10 cellular contexts compared by ENCODE assay signal in genomic region chr12:121279507-121279915, GRCh38. TPM values are rescaled to one million over a fixed set of nuclear protein-coding genes. Genes with fewer than 3 reads are reported as not detected.
A peak's percentile ranks its signal among the peaks of the same experiment; 100 is the strongest.
DNase-seq lines count a peak whose midpoint lies in the region; ATAC-seq, FAIRE-seq and TF ChIP-seq lines count a peak whose summit lies in the region.
"Had no signal": no experiment of that assay in that cellular context is flagged by ENCODE, and none has a peak within 500 bp of the region (broad histone marks: within the 10 kb centered on the region; RNA-seq: fewer than 3 reads in every experiment).

No MANE protein-coding gene starts in this region.

- H4K20me1 ChIP-seq in HepG2 (ENCODE audit: insufficient read depth, low read length): no peaks in the 10 kb centered on the region

- H3K36me3 ChIP-seq in HUES48 (ENCODE audit: control insufficient read depth, insufficient read depth, low read length) (peaks cover 10% of the 10 kb centered on the region; the same call in 1 of the 2 replicates), HepG2 (replicated peaks in 1 of 2; ENCODE audit: control insufficient read depth in 1 of 2, insufficient read depth in 2 of 2, low read length in 2 of 2) (peaks cover 2 to 6% of the 10 kb centered on the region in 2 experiments; a peak in 2 of 5 replicates)

- TF ChIP-seq RAD21 in HepG2 (CRISPR knock-in tag; IDR thresholded peaks at IDR 0.05): no peak

- H3K4me3 ChIP-seq in HUES48 (ENCODE audit: low read depth, low read length) (no peak overlapping the region), HepG2 (replicated peaks in 1 of 3; ENCODE audit: insufficient read depth in 1 of 3, low read depth in 2 of 3, low read length in 3 of 3) (no peak overlapping the region)

- H3K4me3 Mint-ChIP-seq in dendritic cell treated with granulocyte-macrophage colony-stimulating factor and Interleukin-4, amounts not matched to agents 40 ng/mL and 50 ng/mL, for 4 days: no peak overlapping the region
- no peak overlapping the region for H3K4me3 Mint-ChIP-seq in activated naive CD4-positive, alpha-beta T cell treated with anti-CD3 and anti-CD28 coated beads, Interleukin-2, amount 10 ng/mL, durations not matched to agents 7 days and 5 days
- H3K4me3 Mint-ChIP-seq: T-helper 1 cell treated with Interleukin-12 subunit alpha and Interleukin-12 subunit beta and Interleukin-4 antibody, amounts not matched to agents 30 μg/mL and 1 μg/mL, for 36 hours had no signal

- TF ChIP-seq CTCF in HepG2 (CRISPR knock-in tag; IDR thresholded peaks at IDR 0.05): no peak

- H3K9ac ChIP-seq in HUES48 (ENCODE audit: low read depth, low read length): no peak overlapping the region
- no peak overlapping the region for H3K9ac ChIP-seq in HepG2 (ENCODE audit: insufficient read depth, low read depth, low read length)

- H3K4me1 ChIP-seq in HUES48 (ENCODE audit: control insufficient read depth, insufficient read depth, low read length) (peaks cover 11% of the 10 kb centered on the region), HepG2 (ENCODE audit: insufficient read depth, low read length) (no peaks in the 10 kb centered on the region)

- DNase-seq in HepG2 (ENCODE audit: low spot score) (no peak), substantia nigra (lab: John Stamatoyannopoulos, UW) (peak in 34 of 49 donors; percentile 4 to 86 (median 40)), NCI-H82 (lab: John Stamatoyannopoulos, UW) (no peak)
- no peak for DNase-seq in activated naive CD4-positive, alpha-beta T cell treated with anti-CD3 and anti-CD28 coated beads, Interleukin-2, amount 10 ng/mL, durations not matched to agents 7 days and 5 days
- DNase-seq in stimulated activated CD4-positive, alpha-beta T cell treated with anti-CD3 and anti-CD28 coated beads, Interleukin-2, amount 100 ng/mL, for 24 hours: no peak

- TF ChIP-seq POLR2A in HepG2 (IDR thresholded peaks at IDR 0.05; ENCODE audit: insufficient read depth in 1 of 2, low read depth in 2 of 2, low read length in 2 of 2): no peak

- H3K4me1 Mint-ChIP-seq in dendritic cell treated with granulocyte-macrophage colony-stimulating factor and Interleukin-4, amounts not matched to agents 40 ng/mL and 50 ng/mL, for 4 days (ENCODE audit: low read depth): peaks cover 55% of the 10 kb centered on the region
- no peaks in the 10 kb centered on the region for H3K4me1 Mint-ChIP-seq in activated naive CD4-positive, alpha-beta T cell treated with anti-CD3 and anti-CD28 coated beads, Interleukin-2, amount 10 ng/mL, durations not matched to agents 7 days and 5 days

- POLR2A ChIA-PET in HepG2 (lab: Yijun Ruan, JAX): no interaction called here

- H3K79me2 ChIP-seq in HepG2 (ENCODE audit: insufficient read depth, low read length): peaks cover 4% of the 10 kb centered on the region

- BruUV-seq in HepG2 (replicated peaks; lab: Mats Ljungman, UMichigan): no TSS peak

- 92% methylated on average over 5 of the region's 10 CpGs for WGBS in HepG2 (ENCODE audit: low lambda C conversion rate)

- in situ Hi-C loops in HepG2 (cut with HindIII; ENCODE audit: extremely low pct_ligation_motif_present, low pct_unique_long_range_greater_than_20kb): no loop called here

- intact Hi-C loops in dendritic cell treated with granulocyte-macrophage colony-stimulating factor and Interleukin-4, amounts not matched to agents 40 ng/mL and 50 ng/mL, for 4 days (cut with micrococcal nuclease): no loop called here
- intact Hi-C loops in HepG2 (cut with micrococcal nuclease; ENCODE audit: unreplicated experiment): no loop called here

- peak overlapping the region; percentile 42 for H3K27ac ChIP-seq in HUES48 (ENCODE audit: low read depth, low read length)
- no peak overlapping the region for H3K27ac ChIP-seq in HepG2 (ENCODE audit: extremely low read length, insufficient read depth, low read length)
- peak overlapping the region; percentile 73 for H3K27ac ChIP-seq in substantia nigra (ENCODE audit: low read depth, low read length, poor library complexity, severe bottlenecking)

- no peaks in the 10 kb centered on the region for H3K9me3 ChIP-seq in HUES48 (ENCODE audit: control insufficient read depth, insufficient read depth, low read length)
- H3K9me3 ChIP-seq in HepG2 (ENCODE audit: low read length): no peaks in the 10 kb centered on the region

- H3K27me3 ChIP-seq in HUES48 (ENCODE audit: control insufficient read depth, insufficient read depth, low read length): no peaks in the 10 kb centered on the region
- no peaks in the 10 kb centered on the region for H3K27me3 ChIP-seq in HepG2 (ENCODE audit: control insufficient read depth in 1 of 2, insufficient read depth in 2 of 2, low read length in 2 of 2)

- H2AFZ ChIP-seq in HepG2 (ENCODE audit: low read length): no peak overlapping the region

- no peaks in the 10 kb centered on the region for H3K9me3 Mint-ChIP-seq in dendritic cell treated with granulocyte-macrophage colony-stimulating factor and Interleukin-4, amounts not matched to agents 40 ng/mL and 50 ng/mL, for 4 days
- H3K9me3 Mint-ChIP-seq in activated naive CD4-positive, alpha-beta T cell treated with anti-CD3 and anti-CD28 coated beads, Interleukin-2, amount 10 ng/mL, durations not matched to agents 7 days and 5 days: no peaks in the 10 kb centered on the region
- H3K9me3 Mint-ChIP-seq: T-helper 1 cell treated with Interleukin-12 subunit alpha and Interleukin-12 subunit beta and Interleukin-4 antibody, amounts not matched to agents 30 μg/mL and 1 μg/mL, for 36 hours had no signal

- FAIRE-seq in HepG2 (lab: Jason Lieb, UNC): no peak
- FAIRE-seq: GM12892 had no signal

- TF ChIP-seq EP300 in HepG2 (IDR thresholded peaks at IDR 0.05; ENCODE audit: low read depth in 2 of 2, low read length in 2 of 2) (no peak), HepG2 (CRISPR knock-in tag; IDR thresholded peaks at IDR 0.05; ENCODE audit: borderline replicate concordance) (no peak)

- H3K4me2 ChIP-seq in HepG2 (ENCODE audit: low read depth, low read length): no peak overlapping the region

- H3K27ac Mint-ChIP-seq in dendritic cell treated with granulocyte-macrophage colony-stimulating factor and Interleukin-4, amounts not matched to agents 40 ng/mL and 50 ng/mL, for 4 days: peak overlapping the region; percentile 84
- no peak overlapping the region for H3K27ac Mint-ChIP-seq in activated naive CD4-positive, alpha-beta T cell treated with anti-CD3 and anti-CD28 coated beads, Interleukin-2, amount 10 ng/mL, durations not matched to agents 7 days and 5 days
- H3K27ac Mint-ChIP-seq: T-helper 1 cell treated with Interleukin-12 subunit alpha and Interleukin-12 subunit beta and Interleukin-4 antibody, amounts not matched to agents 30 μg/mL and 1 μg/mL, for 36 hours had no signal

- CTCF ChIA-PET in HepG2 (lab: Yijun Ruan, JAX; ENCODE audit: low intra/inter-chr PET ratio, low total read pairs): no interaction called here
- CTCF ChIA-PET in activated naive CD4-positive, alpha-beta T cell treated with anti-CD3 and anti-CD28 coated beads, Interleukin-2, amount 10 ng/mL, durations not matched to agents 7 days and 5 days (lab: Charles Lee): no interaction called here

- H3K36me3 Mint-ChIP-seq in dendritic cell treated with granulocyte-macrophage colony-stimulating factor and Interleukin-4, amounts not matched to agents 40 ng/mL and 50 ng/mL, for 4 days (ENCODE audit: low read depth): peaks cover 87% of the 10 kb centered on the region
- H3K36me3 Mint-ChIP-seq in activated naive CD4-positive, alpha-beta T cell treated with anti-CD3 and anti-CD28 coated beads, Interleukin-2, amount 10 ng/mL, durations not matched to agents 7 days and 5 days: peaks cover 20% of the 10 kb centered on the region

- H3K27me3 Mint-ChIP-seq in dendritic cell treated with granulocyte-macrophage colony-stimulating factor and Interleukin-4, amounts not matched to agents 40 ng/mL and 50 ng/mL, for 4 days: no peaks in the 10 kb centered on the region
- H3K27me3 Mint-ChIP-seq in activated naive CD4-positive, alpha-beta T cell treated with anti-CD3 and anti-CD28 coated beads, Interleukin-2, amount 10 ng/mL, durations not matched to agents 7 days and 5 days: no peaks in the 10 kb centered on the region

- ATAC-seq in HepG2: peak; percentile 24; the same call in 1 of the 3 replicates
- ATAC-seq in GM21528 (IDR thresholded peaks at IDR 0.05; ENCODE audit: low FRiP score, unreplicated experiment): no peak

RNA-seq across cellular contexts. Expression of gene CAMKK2, which starts 17.0 kb away (rescaled TPM):
- 18.8 and 23.0 TPM in 2 replicates for total RNA-seq in HepG2 (2016; rRNA removed; fragmentation: Illumina TruSeq; extraction: Trizol)
- total RNA-seq in HepG2 (2016; cell fraction: cytosol; rRNA removed; fragmentation: Illumina TruSeq; extraction: Trizol; ENCODE audit: low read depth): 3.8 and 4.1 TPM in 2 replicates
- total RNA-seq in HepG2 (2016; cell fraction: insoluble cytoplasmic fraction; rRNA removed; fragmentation: Illumina TruSeq; extraction: Trizol): 17.9 and 20.0 TPM in 2 replicates
- 17.3 and 18.1 TPM in 2 replicates for total RNA-seq in HepG2 (2016; cell fraction: membrane; rRNA removed; fragmentation: Illumina TruSeq; extraction: Trizol)
- total RNA-seq in HepG2 (2016; cell fraction: nucleus; rRNA removed; fragmentation: Illumina TruSeq; extraction: Trizol): 18.1 and 18.3 TPM in 2 replicates
- 20.0 and 25.1 TPM in 2 replicates for polyA plus RNA-seq in HepG2 (2011; rRNA removed)
- 18.7 TPM in 2 replicates for polyA plus RNA-seq in HepG2 (2011; cell fraction: cytosol; rRNA removed)
- 36.8 and 38.0 TPM in 2 replicates for polyA plus RNA-seq in HepG2 (2011; cell fraction: nucleus; rRNA removed)
- 12.9 and 13.9 TPM in 2 replicates for polyA plus RNA-seq in HepG2 (2012)
- polyA plus RNA-seq in HepG2 (2016; cell fraction: cytosol; fragmentation: Illumina TruSeq; extraction: Trizol; ENCODE audit: low read depth): 3.2 and 3.8 TPM in 2 replicates
- 19.8 and 21.1 TPM in 2 replicates for polyA plus RNA-seq in HepG2 (2016; cell fraction: insoluble cytoplasmic fraction; fragmentation: Illumina TruSeq; extraction: Trizol; ENCODE audit: low read depth)
- polyA plus RNA-seq in HepG2 (2016; cell fraction: membrane; fragmentation: Illumina TruSeq; extraction: Trizol; ENCODE audit: low read depth): 12.0 and 12.4 TPM in 2 replicates
- polyA plus RNA-seq in HepG2 (2016; cell fraction: nucleus; fragmentation: Illumina TruSeq; extraction: Trizol; ENCODE audit: insufficient read depth, low read depth): 32.0 and 33.8 TPM in 2 replicates
- polyA minus RNA-seq in HepG2 (2011; rRNA and poly(A)+ RNA removed; ENCODE audit: low replicate concordance): 29.2 and 33.9 TPM in 2 replicates
- polyA minus RNA-seq in HepG2 (2011; cell fraction: cytosol; rRNA and poly(A)+ RNA removed): 12.1 and 12.2 TPM in 2 replicates
- 23.2 and 29.6 TPM in 2 replicates for polyA minus RNA-seq in HepG2 (2011; cell fraction: nucleus; rRNA and poly(A)+ RNA removed)

Comparison
In these comparisons a context has a peak if more than half of its experiments do, and no peak if none do; other contexts are left out.
1. DNase-seq: peak in substantia nigra (34 of 49); none in HepG2 (single experiment), activated naive CD4-positive, alpha-beta T cell treated with anti-CD3 and anti-CD28 coated beads, Interleukin-2, amount 10 ng/mL, durations not matched to agents 7 days and 5 days (single experiment), stimulated activated CD4-positive, alpha-beta T cell treated with anti-CD3 and anti-CD28 coated beads, Interleukin-2, amount 100 ng/mL, for 24 hours (0 of 2) and NCI-H82 (single experiment).